Comparison of ENCODE assay signal across 26 cellular contexts in the genomic region with DNA sequence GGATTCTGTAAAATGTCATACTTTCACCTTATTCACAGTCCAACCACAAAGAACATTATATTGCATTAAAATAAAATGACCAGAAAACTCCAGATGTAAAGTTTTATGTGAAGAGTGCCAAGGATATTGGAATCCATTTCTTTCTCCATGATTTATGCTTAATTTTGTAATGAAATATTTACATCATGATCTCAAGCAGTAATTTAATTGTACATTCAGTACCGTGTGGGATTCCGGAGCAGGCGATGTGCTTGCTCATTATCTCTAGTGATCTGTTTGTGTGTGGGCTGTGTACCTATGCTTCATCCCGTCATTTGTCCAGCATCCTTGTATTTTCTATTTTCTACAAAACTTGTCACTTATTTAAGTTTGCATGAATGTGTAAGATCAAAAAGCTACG.
"Had no signal": no experiment of that assay in that cellular context is flagged by ENCODE, and none has a peak within 500 bp of the region (broad histone marks: within the 10 kb centered on the region; RNA-seq: fewer than 3 reads in every experiment).

No MANE protein-coding gene starts in this region.

- H3K27ac ChIP-seq: stomach, suprapubic skin, testis, thoracic aorta, thyroid gland, tibial artery, tibial nerve, transverse colon, upper lobe of left lung, upper lobe of right lung, uterus, vagina had no signal

- H3K36me3 ChIP-seq: stomach, suprapubic skin, thoracic aorta, thyroid gland, tibial artery, tibial nerve, transverse colon, upper lobe of left lung, upper lobe of right lung, uterus, vagina had no signal

- H3K27me3 ChIP-seq: stomach, suprapubic skin, testis, thyroid gland, tibial artery, tibial nerve, transverse colon, upper lobe of left lung, upper lobe of right lung, uterus, vagina had no signal

- H3K9me3 ChIP-seq: stomach, suprapubic skin, testis, thoracic aorta, thyroid gland, tibial artery, tibial nerve, transverse colon, upper lobe of left lung, upper lobe of right lung, uterus, vagina had no signal

- H3K4me3 ChIP-seq: stomach, suprapubic skin, testis, thoracic aorta, thyroid gland, tibial artery, tibial nerve, transverse colon, upper lobe of left lung, upper lobe of right lung, uterus, vagina had no signal

- ATAC-seq: stimulated activated effector memory CD8-positive, alpha-beta T cell treated with anti-CD3 and anti-CD28 coated beads, Interleukin-12 subunit alpha, Interleukin-12 subunit beta, amount 100 ng/mL, for 72 hours; stimulated activated memory B cell treated with anti-CD40 and anti-IgM and Interleukin-4, amounts not matched to agents 10 μg/mL and 1 μg/mL and 100 μg/mL, for 72 hours; stimulated activated naive B cell treated with anti-CD40 and anti-IgM and Interleukin-4, amounts not matched to agents 10 μg/mL and 1 μg/mL and 100 μg/mL, for 72 hours; stimulated activated naive CD8-positive, alpha-beta T cell treated with anti-CD3 and anti-CD28 coated beads, Interleukin-15, amount 100 ng/mL, for 72 hours; stimulated activated naive CD8-positive, alpha-beta T cell treated with anti-CD3 and anti-CD28 coated beads, Interleukin-15, Interleukin-2, amounts not matched to agents 100 U/mL and 50 U/mL, for 24 hours; upper lobe of right lung had no signal

- H3K4me1 ChIP-seq: stomach, suprapubic skin, testis, thyroid gland, tibial artery, tibial nerve, transverse colon, upper lobe of left lung, upper lobe of right lung, uterus, vagina had no signal

- DNase-seq: stimulated activated CD4-positive, alpha-beta T cell treated with anti-CD3 and anti-CD28 coated beads, Interleukin-2, amount 100 ng/mL, for 48 hours; stimulated activated CD4-positive, alpha-beta T cell treated with anti-CD3 and anti-CD28 coated beads, Interleukin-4, amount 100 ng/mL, for 1 hour; stimulated activated CD4-positive, alpha-beta T cell treated with anti-CD3 and anti-CD28 coated beads, Interleukin-4, amount 100 ng/mL, for 24 hours; stimulated activated CD4-positive, alpha-beta T cell treated with anti-CD3 and anti-CD28 coated beads, Interleukin-4, amount 100 ng/mL, for 4 hours; stimulated activated CD8-positive, alpha-beta memory T cell treated with anti-CD3 and anti-CD28 coated beads, Interleukin-4, amount 100 ng/mL, for 48 hours; stimulated activated naive B cell treated with anti-CD40 and anti-IgM and Interleukin-4, amounts not matched to agents 10 μg/mL and 1 μg/mL and 100 μg/mL, for 72 hours; stimulated activated naive CD4-positive, alpha-beta T cell; stimulated activated naive CD4-positive, alpha-beta T cell treated with Interleukin-2 at 50 U/mL for 16 hours; stimulated activated naive CD8-positive, alpha-beta T cell treated with anti-CD3 and anti-CD28 coated beads, Interleukin-15, amount 100 ng/mL, for 72 hours; stimulated activated naive CD8-positive, alpha-beta T cell treated with anti-CD3 and anti-CD28 coated beads, Interleukin-15, Interleukin-2, amounts not matched to agents 100 U/mL and 50 U/mL, for 24 hours; stomach; substantia nigra; testis; thyroid gland; tibial artery; transverse colon; trophoblast cell; upper lobe of left lung; upper lobe of right lung; uterus had no signal
